14 cellular contexts compared by ENCODE assay signal in genomic region chr1:149826555-149826954, GRCh38. TPM values are rescaled to one million over a fixed set of nuclear protein-coding genes. Genes with fewer than 3 reads are reported as not detected.
DNase-seq lines count a peak whose midpoint lies in the region; ATAC-seq and TF ChIP-seq lines count a peak whose summit lies in the region.
"Not testable (repeated sequence)": the region's sequence is repeated elsewhere in the genome, so short reads cannot be mapped to it uniquely, and the experiment has no call there.
"Had no signal": no experiment of that assay in that cellular context is flagged by ENCODE, and none has a peak within 500 bp of the region (broad histone marks: within the 10 kb centered on the region; RNA-seq: fewer than 3 reads in every experiment).

No MANE protein-coding gene starts in this region.

- ATAC-seq in esophagus mucosa (peak; percentile 23), Right ventricle myocardium superior (ENCODE audit: poor library complexity) (peak; percentile 42), right cardiac atrium (peak; percentile 40 to 60), left lung (peak; percentile 22), right lobe of liver (peak; percentile 60 to 84 (median 74)), sciatic nerve (peak; percentile 58), upper lobe of right lung (peak; percentile 55)

- not testable (repeated sequence) for H3K4me3 ChIP-seq in right cardiac atrium (ENCODE audit: low read length); left lung; right lobe of liver; upper lobe of right lung

- intact Hi-C loops in Right ventricle myocardium superior (cut with DNase I); right cardiac atrium (cut with DNase I); left lung (cut with DNase I); right lobe of liver (cut with DNase I); sciatic nerve (cut with DNase I); upper lobe of right lung (cut with DNase I): not testable (repeated sequence)

- TF ChIP-seq POLR2A in right lobe of liver (IDR thresholded peaks at IDR 0.05) = not testable (repeated sequence)

- not testable (repeated sequence) for DNase-seq in Right ventricle myocardium superior; right cardiac atrium; left lung; right lobe of liver; sciatic nerve (ENCODE audit: low spot score); upper lobe of right lung

- TF ChIP-seq CTCF in left lung (IDR thresholded peaks at IDR 0.05); right lobe of liver (IDR thresholded peaks at IDR 0.05); upper lobe of right lung (IDR thresholded peaks at IDR 0.05): not testable (repeated sequence)

- H3K27ac ChIP-seq in right cardiac atrium (ENCODE audit: low read length); left lung; right lobe of liver; upper lobe of right lung: not testable (repeated sequence)

- no CpG with 5 or more reads among the region's 2 CpGs for WGBS in right cardiac atrium
- WGBS in right lobe of liver (ENCODE audit: insufficient coverage, low coverage, low lambda C conversion rate, missing lambda C conversion rate) = no CpG with 5 or more reads among the region's 2 CpGs

- H3K36me3 ChIP-seq in left lung, right lobe of liver, upper lobe of right lung: not testable (repeated sequence)

- H3K27me3 ChIP-seq in right cardiac atrium (ENCODE audit: control insufficient read depth, insufficient read depth); left lung; right lobe of liver; upper lobe of right lung: not testable (repeated sequence)

- not testable (repeated sequence) for H3K9me3 ChIP-seq in right cardiac atrium (ENCODE audit: control insufficient read depth, low read length); left lung; right lobe of liver; upper lobe of right lung

- H3K4me1 ChIP-seq in right cardiac atrium (ENCODE audit: control insufficient read depth, insufficient read depth, low read length); left lung; right lobe of liver; upper lobe of right lung: not testable (repeated sequence)

RNA-seq across cellular contexts. Expression of gene FCGR1A, which starts 44.1 kb away (rescaled TPM):
- 0.40 TPM for total RNA-seq in esophagus mucosa
- total RNA-seq in Right ventricle myocardium superior = 0.46 TPM
- 1 to 10 TPM; 2.0 to 5.0 (median 2.5) TPM for total RNA-seq in right cardiac atrium
- polyA plus RNA-seq in right cardiac atrium = 1.9 TPM
- 10 to 100 TPM; 16.7 to 43.6 TPM for total RNA-seq in left lung
- total RNA-seq in right lobe of liver = 10 to 100 TPM in 1 of 6 experiments, 1 to 10 TPM in 5; 1.3 to 15.9 (median 3.6) TPM
- total RNA-seq in sciatic nerve = 36.5 TPM
- 40.9 TPM for total RNA-seq in upper lobe of right lung
- total RNA-seq: A172; B cell; Caco-2; Calu3; CD8-positive, alpha-beta T cell had no signal
- polyA plus RNA-seq: A549, BJ had no signal

Comparison
In these comparisons a context has a peak if more than half of its experiments do, and no peak if none do; other contexts are left out.
1. ATAC-seq: peak in every context shown above with its lines; median percentile 74 in right lobe of liver; 58 in sciatic nerve; 55 in upper lobe of right lung; 50 in right cardiac atrium; 42 in Right ventricle myocardium superior; 23 in esophagus mucosa; 22 in left lung.